Comparison of ENCODE assay signal across 8 cellular contexts in the genomic region with DNA sequence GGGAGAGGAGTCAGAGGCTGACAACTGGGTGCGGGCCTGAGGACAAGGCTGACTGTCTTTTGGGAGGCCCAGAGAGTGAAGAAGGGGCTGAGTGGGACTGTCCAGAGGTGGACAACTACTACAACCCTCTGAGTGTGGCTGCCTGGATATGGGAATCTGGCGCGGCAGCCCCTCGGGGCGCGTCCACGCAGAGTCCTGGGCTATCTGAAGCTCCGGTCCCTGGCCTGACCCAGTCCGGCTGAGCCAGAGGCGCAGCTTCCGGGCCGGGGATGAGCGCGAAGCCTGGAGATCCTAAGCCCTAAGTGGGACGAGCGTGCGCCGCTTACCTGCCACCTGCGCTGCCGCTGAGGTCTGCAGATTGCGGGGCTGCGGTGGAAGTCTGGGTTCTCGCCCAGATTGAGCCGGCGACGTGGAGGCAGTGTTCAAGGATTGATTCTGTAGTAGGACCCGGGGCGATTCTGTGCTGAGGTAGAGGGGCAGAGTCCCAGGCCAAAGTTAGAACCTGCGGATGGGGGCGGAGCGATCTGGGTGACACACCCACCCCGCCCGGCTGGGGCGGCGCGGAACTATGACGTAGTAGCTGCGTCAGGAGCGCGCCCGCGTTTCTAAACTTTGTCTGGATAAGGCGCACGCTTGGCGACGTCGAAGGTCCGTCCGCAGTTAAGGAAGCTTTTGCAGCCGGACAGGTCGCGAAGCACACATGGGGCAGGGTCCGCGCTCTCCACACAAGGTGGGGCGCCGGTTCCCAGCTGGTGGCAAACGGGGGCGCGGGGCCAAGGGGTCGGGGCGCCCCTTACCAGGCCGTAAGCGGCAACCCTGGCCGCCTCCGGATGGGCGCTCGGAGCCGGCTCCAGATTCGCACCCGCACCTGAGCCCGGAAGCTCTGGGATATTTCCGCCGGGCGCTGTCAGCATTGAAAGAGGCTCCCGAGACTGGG. TPM values are rescaled to one million over a fixed set of nuclear protein-coding genes. Genes with fewer than 3 reads are reported as not detected.
DNase-seq lines count a peak whose midpoint lies in the region; TF ChIP-seq lines count a peak whose summit lies in the region.

A gene (minus strand): TSS at position 526 of the 937 bp plus-strand sequence. CDS start 674 bp downstream, outside the sequence.
A gene with protein sequence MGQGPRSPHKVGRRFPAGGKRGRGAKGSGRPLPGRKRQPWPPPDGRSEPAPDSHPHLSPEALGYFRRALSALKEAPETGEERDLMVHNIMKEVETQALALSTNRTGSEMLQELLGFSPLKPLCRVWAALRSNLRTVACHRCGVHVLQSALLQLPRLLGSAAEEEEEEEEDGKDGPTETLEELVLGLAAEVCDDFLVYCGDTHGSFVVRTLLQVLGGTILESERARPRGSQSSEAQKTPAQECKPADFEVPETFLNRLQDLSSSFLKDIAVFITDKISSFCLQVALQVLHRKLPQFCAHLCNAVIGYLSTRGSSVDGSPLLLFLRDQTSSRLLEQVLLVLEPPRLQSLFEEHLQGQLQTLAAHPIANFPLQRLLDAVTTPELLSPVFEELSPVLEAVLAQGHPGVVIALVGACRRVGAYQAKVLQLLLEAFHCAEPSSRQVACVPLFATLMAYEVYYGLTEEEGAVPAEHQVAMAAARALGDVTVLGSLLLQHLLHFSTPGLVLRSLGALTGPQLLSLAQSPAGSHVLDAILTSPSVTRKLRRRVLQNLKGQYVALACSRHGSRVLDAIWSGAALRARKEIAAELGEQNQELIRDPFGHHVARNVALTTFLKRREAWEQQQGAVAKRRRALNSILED (plus strand): TSS at position 596 of the 937 bp plus-strand sequence. CDS start 105 bp downstream, at position 701.

- H3K27me3 ChIP-seq in GM23248 (replicated peaks; ENCODE audit: insufficient read depth) (no peaks in the 10 kb centered on the region), SJSA1 (replicated peaks) (no peaks in the 10 kb centered on the region), neutrophil (no peaks in the 10 kb centered on the region)

- in situ Hi-C loops in GM23248 (cut with MboI) = loop anchor here (10.0 kb wide), 1 partner anchor 55 kb away; a partner anchor contains a TSS

- H2AFZ ChIP-seq in GM23248 = peak within 1 kb of the TSS; percentile 97

- peaks cover 26% of the 10 kb centered on the region for H3K79me2 ChIP-seq in GM23248 (ENCODE audit: insufficient read depth)

- H3K4me3 ChIP-seq in GM23248 (peak within 1 kb of the TSS; percentile 95), SJSA1 (peak within 1 kb of the TSS; percentile 56), neutrophil (ENCODE audit: low read depth in 1 of 2, low read length in 1 of 2) (peak within 1 kb of the TSS; percentile 88 to 91)

- peaks cover 17% of the 10 kb centered on the region for H3K4me1 ChIP-seq in GM23248 (ENCODE audit: insufficient read depth)
- H3K4me1 ChIP-seq in SJSA1 (replicated peaks) = peaks cover 24% of the 10 kb centered on the region
- peaks cover 42 to 49% of the 10 kb centered on the region in 2 experiments for H3K4me1 ChIP-seq in neutrophil (ENCODE audit: control insufficient read depth in 1 of 2, insufficient read depth in 1 of 2, low read depth in 1 of 2, low read length in 1 of 2)

- peak within 1 kb of the TSS; percentile 94 for H3K4me2 ChIP-seq in GM23248 (ENCODE audit: unreplicated experiment)

- peaks cover 18% of the 10 kb centered on the region; the same call in 1 of the 2 replicates for H3K36me3 ChIP-seq in GM23248 (ENCODE audit: low read depth)
- peaks cover 50% of the 10 kb centered on the region for H3K36me3 ChIP-seq in SJSA1
- H3K36me3 ChIP-seq in neutrophil = peaks cover 34% of the 10 kb centered on the region

- TF ChIP-seq CTCF in neutrophil (IDR thresholded peaks at IDR 0.05) = peak; percentile 54
- TF ChIP-seq CTCF in subcutaneous adipose tissue (IDR thresholded peaks at IDR 0.05; ENCODE audit: low read depth) = no peak

- peak within 1 kb of the TSS; percentile 86 for H3K27ac ChIP-seq in GM23248
- peak within 1 kb of the TSS; percentile 26 for H3K27ac ChIP-seq in SJSA1
- peak within 1 kb of the TSS; percentile 87 for H3K27ac ChIP-seq in neutrophil

- no peaks in the 10 kb centered on the region for H3K9me2 ChIP-seq in GM23248 (ENCODE audit: insufficient read depth)

- H4K20me1 ChIP-seq in GM23248 (ENCODE audit: insufficient read depth) = no peaks in the 10 kb centered on the region

- H3F3A ChIP-seq in GM23248 (ENCODE audit: insufficient read depth) = peaks cover 23% of the 10 kb centered on the region; the same call in 1 of the 2 replicates

- peak; percentile 88 for DNase-seq in EL
- peak; percentile 94 for DNase-seq in GM23248
- DNase-seq in LHCN-M2 (ENCODE audit: low read depth) = peak; percentile 83
- peak; percentile 74 to 84 for DNase-seq in SJSA1 (ENCODE audit: low read depth in 1 of 2, low spot score in 2 of 2)
- peak; percentile 92 for DNase-seq in activated naive CD4-positive, alpha-beta T cell treated with Interleukin-2 at 50 U/mL for 16 hours
- DNase-seq in foreskin melanocyte = peak; percentile 70

- 1 to 2% methylated on average over 65 to 67 of the region's 75 CpGs for WGBS in GM23248 (ENCODE audit: low coverage in 1 of 2, low lambda C conversion rate in 2 of 2, missing lambda C conversion rate in 2 of 2), 2 experiments

- H3K9ac ChIP-seq in GM23248 = peak within 1 kb of the TSS; percentile 95

- no peaks in the 10 kb centered on the region for H3K9me3 ChIP-seq in GM23248 (ENCODE audit: low read depth)
- H3K9me3 ChIP-seq in SJSA1 (replicated peaks) = no peaks in the 10 kb centered on the region
- H3K9me3 ChIP-seq in neutrophil = no peaks in the 10 kb centered on the region

RNA-seq across cellular contexts. Expression of the first gene that starts in this region (rescaled TPM):
- 12.8 and 32.1 TPM in 2 replicates for total RNA-seq in GM23248 (2014; rRNA removed; shearing (Covaris generic))
- polyA plus RNA-seq in GM23248 (2016; fragmentation: Nextera tagmentation; extraction: Ambion mirVana) = 31.0 and 34.7 TPM in 2 replicates
- total RNA-seq in LHCN-M2 (2014; rRNA removed) = 14.4 and 16.1 TPM in 2 replicates
- polyA plus RNA-seq in LHCN-M2 (2012) = 44.0 TPM
- total RNA-seq in SJSA1 (2014; rRNA removed; shearing (Covaris generic)) = 5.4 and 20.5 TPM in 2 replicates
- 10 to 100 TPM; 22.7 to 33.0 (median 28.6) TPM for total RNA-seq in subcutaneous adipose tissue

RNA-seq across cellular contexts. Expression of the second gene that starts in this region (rescaled TPM):
- total RNA-seq in GM23248 (2014; rRNA removed; shearing (Covaris generic)) = 19.3 and 23.7 TPM in 2 replicates
- polyA plus RNA-seq in GM23248 (2016; fragmentation: Nextera tagmentation; extraction: Ambion mirVana) = 2.5 and 2.6 TPM in 2 replicates
- total RNA-seq in LHCN-M2 (2014; rRNA removed) (23.0 and 23.7 TPM in 2 replicates), subcutaneous adipose tissue (10 to 100 TPM; 14.3 to 19.4 (median 15.1) TPM)
- polyA plus RNA-seq in LHCN-M2 (2012) = 17.7 TPM
- 15.3 and 16.2 TPM in 2 replicates for total RNA-seq in SJSA1 (2014; rRNA removed; shearing (Covaris generic))

Comparison
In these comparisons a context has a peak if more than half of its experiments do, and no peak if none do; other contexts are left out.
1. Peak in every context shown above with its lines: DNase-seq, H3K4me3 ChIP-seq and H3K27ac ChIP-seq.
2. H3K27ac ChIP-seq: peak in every context shown above with its lines; median percentile 87 in neutrophil; 86 in GM23248; 26 in SJSA1.